Comparison of ENCODE assay signal across 1 cellular context in genomic region chr15:65787260-65787659, GRCh38.
TF ChIP-seq lines count a peak whose summit lies in the region.

No MANE protein-coding gene starts in this region.

TF ChIP-seq in SK-N-SH, 30 proteins besides CTCF, POLR2A, EP300 and RAD21 (continued from another document):
- TF ChIP-seq IRF3 (IDR thresholded peaks at IDR 0.05; ENCODE audit: low read depth, low read length) (no peak), RCOR1 (IDR thresholded peaks at IDR 0.05; ENCODE audit: low read length) (no peak), GABPA (IDR thresholded peaks at IDR 0.05; ENCODE audit: low read depth) (no peak), POLR2AphosphoS5 (IDR thresholded peaks at IDR 0.05; ENCODE audit: low read depth, low read length) (no peak), MXI1 (IDR thresholded peaks at IDR 0.05; ENCODE audit: low read depth, low read length) (no peak), JUND (IDR thresholded peaks at IDR 0.05) (no peak)
